ENCODE assay signal across 7 cellular contexts in the genomic region with DNA sequence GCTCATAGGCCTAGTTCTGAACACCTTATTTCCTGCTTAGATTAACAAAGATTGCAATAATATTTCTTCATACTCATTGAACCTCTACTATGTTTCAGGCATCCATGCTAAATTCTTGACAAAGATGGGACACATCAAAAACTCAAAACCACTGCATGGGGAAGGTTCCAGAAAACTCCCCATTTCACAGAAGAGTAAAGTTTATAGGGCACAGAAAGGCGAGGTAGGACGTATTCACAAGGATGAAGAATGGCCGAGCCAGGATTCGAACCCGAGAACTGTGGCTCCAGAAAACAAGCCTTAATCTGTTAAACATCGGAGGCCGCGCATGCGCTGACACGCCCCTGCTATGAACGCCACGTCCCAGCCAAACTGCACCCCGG. TPM values are rescaled to one million over a fixed set of nuclear protein-coding genes. Genes with fewer than 3 reads are reported as not detected.
DNase-seq lines count a peak whose midpoint lies in the region; ATAC-seq and TF ChIP-seq lines count a peak whose summit lies in the region.

No MANE protein-coding gene starts in this region.

- H3K4me3 Mint-ChIP-seq in activated T-helper 2 cell treated with anti-CD3 and anti-CD28 coated beads, Interferon-gamma antibody, Interleukin-2, Interleukin-4, amounts not matched to agents 10 μg/mL and 5 μg/mL and 100 μg/mL, durations not matched to agents 14 hours and 24 hours and 36 hours (ENCODE audit: low read depth) = peak overlapping the region; percentile 87
- H3K4me3 Mint-ChIP-seq in stimulated activated naive B cell treated with anti-CD40 and anti-IgM and Interleukin-4, amounts not matched to agents 10 μg/mL and 1 μg/mL and 100 μg/mL, for 72 hours = peak overlapping the region; percentile 84 to 86

- H3K36me3 ChIP-seq in iPS-18a (ENCODE audit: control insufficient read depth, low read depth, low read length) = peaks cover 13% of the 10 kb centered on the region

- H3K9ac ChIP-seq in iPS-18a (ENCODE audit: low read length) = peak overlapping the region; percentile 52

- TF ChIP-seq CTCF in HL-60 (IDR thresholded peaks at IDR 0.05; ENCODE audit: insufficient read depth, low read length) = no peak

- H3K27ac ChIP-seq in HL-60 (replicated peaks) = peak overlapping the region; percentile 99
- H3K27ac ChIP-seq in iPS-18a (ENCODE audit: low read length) = no peak overlapping the region

- DNase-seq in HL-60 (ENCODE audit: low read depth in 1 of 2, low spot score in 1 of 2) = no peak
- DNase-seq in activated T-helper 2 cell treated with anti-CD3 and anti-CD28 coated beads, Interferon-gamma antibody, Interleukin-2, Interleukin-4, amounts not matched to agents 10 μg/mL and 5 μg/mL and 100 μg/mL, durations not matched to agents 14 hours and 24 hours and 36 hours (ENCODE audit: low spot score) = no peak
- DNase-seq in stimulated activated naive B cell treated with anti-CD40 and anti-IgM and Interleukin-4, amounts not matched to agents 10 μg/mL and 1 μg/mL and 100 μg/mL, for 72 hours = no peak

- H3K4me1 ChIP-seq in iPS-18a (ENCODE audit: control insufficient read depth, low read depth, low read length) = no peaks in the 10 kb centered on the region

- intact Hi-C loops in activated T-helper 2 cell treated with anti-CD3 and anti-CD28 coated beads, Interferon-gamma antibody, Interleukin-2, Interleukin-4, amounts not matched to agents 10 μg/mL and 5 μg/mL and 100 μg/mL, durations not matched to agents 14 hours and 24 hours and 36 hours (cut with micrococcal nuclease) = loop anchor here (1.0 to 10.0 kb wide), 3 partner anchors 8 to 367 kb away; a partner anchor contains a TSS

- H3K4me3 ChIP-seq in HL-60 (replicated peaks; ENCODE audit: insufficient read depth, low read length) (peak overlapping the region; percentile 54), iPS-18a (ENCODE audit: low read length) (peak overlapping the region; percentile 83)

- peaks cover 4% of the 10 kb centered on the region for H3K9me3 Mint-ChIP-seq in activated T-helper 2 cell treated with anti-CD3 and anti-CD28 coated beads, Interferon-gamma antibody, Interleukin-2, Interleukin-4, amounts not matched to agents 10 μg/mL and 5 μg/mL and 100 μg/mL, durations not matched to agents 14 hours and 24 hours and 36 hours
- peaks cover 2 to 5% of the 10 kb centered on the region in 2 donors for H3K9me3 Mint-ChIP-seq in stimulated activated naive B cell treated with anti-CD40 and anti-IgM and Interleukin-4, amounts not matched to agents 10 μg/mL and 1 μg/mL and 100 μg/mL, for 72 hours

- peaks cover 68% of the 10 kb centered on the region for H3K36me3 Mint-ChIP-seq in activated T-helper 2 cell treated with anti-CD3 and anti-CD28 coated beads, Interferon-gamma antibody, Interleukin-2, Interleukin-4, amounts not matched to agents 10 μg/mL and 5 μg/mL and 100 μg/mL, durations not matched to agents 14 hours and 24 hours and 36 hours (ENCODE audit: low read depth)
- peaks cover 22 to 24% of the 10 kb centered on the region in 2 donors for H3K36me3 Mint-ChIP-seq in stimulated activated naive B cell treated with anti-CD40 and anti-IgM and Interleukin-4, amounts not matched to agents 10 μg/mL and 1 μg/mL and 100 μg/mL, for 72 hours

- H3K4me1 Mint-ChIP-seq in activated T-helper 2 cell treated with anti-CD3 and anti-CD28 coated beads, Interferon-gamma antibody, Interleukin-2, Interleukin-4, amounts not matched to agents 10 μg/mL and 5 μg/mL and 100 μg/mL, durations not matched to agents 14 hours and 24 hours and 36 hours (ENCODE audit: low read depth) = peaks cover 40% of the 10 kb centered on the region
- H3K4me1 Mint-ChIP-seq in stimulated activated naive B cell treated with anti-CD40 and anti-IgM and Interleukin-4, amounts not matched to agents 10 μg/mL and 1 μg/mL and 100 μg/mL, for 72 hours = peaks cover 12 to 29% of the 10 kb centered on the region in 2 donors

- ATAC-seq in stimulated activated naive B cell treated with anti-CD40 and anti-IgM and Interleukin-4, amounts not matched to agents 10 μg/mL and 1 μg/mL and 100 μg/mL, for 72 hours (replicated peaks) = no peak
- no peak for ATAC-seq in HG03135 (IDR thresholded peaks at IDR 0.05; ENCODE audit: unreplicated experiment)
- no peak for ATAC-seq in HG02623 (IDR thresholded peaks at IDR 0.05; ENCODE audit: unreplicated experiment)
- ATAC-seq in GM19467 (IDR thresholded peaks at IDR 0.05; ENCODE audit: unreplicated experiment) = no peak

- H3K9me3 ChIP-seq in iPS-18a (ENCODE audit: control insufficient read depth, low read depth, low read length) = peaks cover 16% of the 10 kb centered on the region

- no peaks in the 10 kb centered on the region for H3K27me3 ChIP-seq in HL-60 (ENCODE audit: insufficient read depth, poor library complexity, severe bottlenecking)
- peaks cover 10% of the 10 kb centered on the region for H3K27me3 ChIP-seq in iPS-18a (ENCODE audit: control insufficient read depth, insufficient read depth, low read length)

- peak overlapping the region; percentile 97 for H3K27ac Mint-ChIP-seq in activated T-helper 2 cell treated with anti-CD3 and anti-CD28 coated beads, Interferon-gamma antibody, Interleukin-2, Interleukin-4, amounts not matched to agents 10 μg/mL and 5 μg/mL and 100 μg/mL, durations not matched to agents 14 hours and 24 hours and 36 hours
- peak overlapping the region; percentile 98 for H3K27ac Mint-ChIP-seq in stimulated activated naive B cell treated with anti-CD40 and anti-IgM and Interleukin-4, amounts not matched to agents 10 μg/mL and 1 μg/mL and 100 μg/mL, for 72 hours

- H3K27me3 Mint-ChIP-seq in activated T-helper 2 cell treated with anti-CD3 and anti-CD28 coated beads, Interferon-gamma antibody, Interleukin-2, Interleukin-4, amounts not matched to agents 10 μg/mL and 5 μg/mL and 100 μg/mL, durations not matched to agents 14 hours and 24 hours and 36 hours (ENCODE audit: low read depth) = no peaks in the 10 kb centered on the region
- H3K27me3 Mint-ChIP-seq in stimulated activated naive B cell treated with anti-CD40 and anti-IgM and Interleukin-4, amounts not matched to agents 10 μg/mL and 1 μg/mL and 100 μg/mL, for 72 hours = no peaks in the 10 kb centered on the region

RNA-seq across cellular contexts. Expression of a gene that starts 0.7 kb away (rescaled TPM):
- total RNA-seq in activated T-helper 2 cell treated with anti-CD3 and anti-CD28 coated beads, Interferon-gamma antibody, Interleukin-2, Interleukin-4, amounts not matched to agents 10 μg/mL and 5 μg/mL and 100 μg/mL, durations not matched to agents 14 hours and 24 hours and 36 hours = 204 and 208 TPM in 2 replicates

RNA-seq across cellular contexts. Expression of a gene that starts 7.9 kb away (rescaled TPM):
- 108 and 110 TPM in 2 replicates for total RNA-seq in activated T-helper 2 cell treated with anti-CD3 and anti-CD28 coated beads, Interferon-gamma antibody, Interleukin-2, Interleukin-4, amounts not matched to agents 10 μg/mL and 5 μg/mL and 100 μg/mL, durations not matched to agents 14 hours and 24 hours and 36 hours

RNA-seq across cellular contexts. Expression of a gene that starts 28.6 kb away (rescaled TPM):
- 3.0 and 3.3 TPM in 2 replicates for total RNA-seq in activated T-helper 2 cell treated with anti-CD3 and anti-CD28 coated beads, Interferon-gamma antibody, Interleukin-2, Interleukin-4, amounts not matched to agents 10 μg/mL and 5 μg/mL and 100 μg/mL, durations not matched to agents 14 hours and 24 hours and 36 hours

RNA-seq across cellular contexts. Expression of a gene that starts 38.6 kb away (rescaled TPM):
- total RNA-seq in activated T-helper 2 cell treated with anti-CD3 and anti-CD28 coated beads, Interferon-gamma antibody, Interleukin-2, Interleukin-4, amounts not matched to agents 10 μg/mL and 5 μg/mL and 100 μg/mL, durations not matched to agents 14 hours and 24 hours and 36 hours = 0.21 TPM in 2 replicates
